Comparison of ENCODE assay signal across 16 cellular contexts in the genomic region with DNA sequence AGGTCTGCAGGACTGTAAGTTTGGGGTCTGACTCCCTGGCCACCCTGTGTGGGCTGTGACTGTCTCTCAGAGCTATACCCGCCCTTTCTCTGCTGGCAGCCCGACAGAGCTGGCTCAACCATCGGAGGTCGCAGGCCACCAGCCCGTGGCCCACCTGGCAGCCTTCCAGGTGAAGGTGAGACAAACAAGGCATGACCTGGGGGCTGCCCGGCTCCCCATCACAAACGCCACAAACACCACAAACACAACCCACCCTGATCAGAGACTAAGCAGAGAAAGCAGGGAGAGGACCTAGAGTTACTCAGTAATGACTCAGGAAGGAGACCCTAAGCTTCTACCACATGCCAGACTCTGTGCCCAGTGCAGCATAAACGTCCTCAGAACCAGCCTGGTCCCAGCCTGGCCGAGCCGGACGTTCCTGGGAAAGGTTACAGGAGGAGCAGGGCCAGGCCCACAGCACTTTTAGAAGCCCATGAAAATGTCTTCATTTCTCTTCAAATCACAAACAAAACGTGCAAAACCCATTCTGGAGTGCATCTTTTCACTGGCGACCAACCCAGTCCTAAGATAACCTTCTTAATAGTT.
DNase-seq lines count a peak whose midpoint lies in the region; ATAC-seq, FAIRE-seq and TF ChIP-seq lines count a peak whose summit lies in the region.
"Had no signal": no experiment of that assay in that cellular context is flagged by ENCODE, and none has a peak within 500 bp of the region (broad histone marks: within the 10 kb centered on the region; RNA-seq: fewer than 3 reads in every experiment).

No MANE protein-coding gene starts in this region.

- peak overlapping the region; percentile 46 for H3K27ac Mint-ChIP-seq in activated naive CD4-positive, alpha-beta T cell treated with anti-CD3 and anti-CD28 coated beads, Interleukin-2, amount 50 U/mL, for 24 hours
- peak overlapping the region; percentile 64 for H3K27ac Mint-ChIP-seq in activated CD8-positive, alpha-beta T cell treated with anti-CD3 and anti-CD28 coated beads, Interleukin-2, amount 10 ng/mL, durations not matched to agents 7 days and 5 days
- H3K27ac Mint-ChIP-seq in Calu3 (ENCODE audit: unreplicated experiment) = no peak overlapping the region
- H3K27ac Mint-ChIP-seq: memory B cell had no signal

- in situ Hi-C loops in HAP-1 (cut with MboI; ENCODE audit: low sequenced_read_pairs) = no loop called here

- H3K36me3 ChIP-seq in kidney (ENCODE audit: control insufficient read depth in 1 of 2, insufficient read depth in 2 of 2, low read length in 2 of 2) (no peaks in the 10 kb centered on the region), aorta (ENCODE audit: control insufficient read depth in 1 of 2, insufficient read depth in 2 of 2, low read length in 1 of 2) (no peaks in the 10 kb centered on the region), HAP-1 (replicated peaks) (no peaks in the 10 kb centered on the region)
- H3K36me3 ChIP-seq: transverse colon had no signal

- no peak overlapping the region for H3K9ac ChIP-seq in kidney (ENCODE audit: low read length in 2 of 2)

- H3K9me3 ChIP-seq in kidney (ENCODE audit: control insufficient read depth in 1 of 2, low read length in 2 of 2) = no peaks in the 10 kb centered on the region
- no peaks in the 10 kb centered on the region for H3K9me3 ChIP-seq in aorta (ENCODE audit: control insufficient read depth, low read length)
- no peaks in the 10 kb centered on the region for H3K9me3 ChIP-seq in HAP-1
- H3K9me3 ChIP-seq: transverse colon had no signal

- POLR2A ChIA-PET in activated CD8-positive, alpha-beta T cell treated with anti-CD3 and anti-CD28 coated beads, Interleukin-2, amount 10 ng/mL, durations not matched to agents 7 days and 5 days (lab: Charles Lee) = interaction anchor here (11.4 kb wide), 1 partner anchor 11 kb away, joined by 145 read pairs; no protein-coding TSS in a partner anchor

- peaks cover 61% of the 10 kb centered on the region for H3K4me1 Mint-ChIP-seq in activated naive CD4-positive, alpha-beta T cell treated with anti-CD3 and anti-CD28 coated beads, Interleukin-2, amount 50 U/mL, for 24 hours
- peaks cover 64% of the 10 kb centered on the region for H3K4me1 Mint-ChIP-seq in activated CD8-positive, alpha-beta T cell treated with anti-CD3 and anti-CD28 coated beads, Interleukin-2, amount 10 ng/mL, durations not matched to agents 7 days and 5 days (ENCODE audit: low read depth)
- H3K4me1 Mint-ChIP-seq in Calu3 (ENCODE audit: low read depth, unreplicated experiment) = no peaks in the 10 kb centered on the region

- H3K27ac ChIP-seq in kidney (ENCODE audit: low read depth in 2 of 2, low read length in 2 of 2) (no peak overlapping the region), aorta (ENCODE audit: low read depth in 1 of 2, low read length in 2 of 2) (peak overlapping the region in 1 of 2 donors; percentile 11)
- H3K27ac ChIP-seq: transverse colon had no signal

- 20 to 21% methylated on average over 13 of the region's 13 CpGs for WGBS in aorta, 2 donors

- intact Hi-C loops in kidney (cut with DNase I) = no loop called here
- intact Hi-C loops in aorta (cut with DNase I) = loop anchor here (5.0 to 10.0 kb wide), 2 partner anchors 137 to 1905 kb away; a partner anchor contains a TSS
- intact Hi-C loops in Calu3 (cut with micrococcal nuclease; ENCODE audit: unreplicated experiment) = no loop called here

- H3K4me3 ChIP-seq in kidney (ENCODE audit: low read length in 2 of 2) (no peak overlapping the region), aorta (ENCODE audit: low read length in 2 of 2) (no peak overlapping the region), HAP-1 (no peak overlapping the region)
- H3K4me3 ChIP-seq: transverse colon had no signal

- CTCF ChIA-PET in activated CD8-positive, alpha-beta T cell treated with anti-CD3 and anti-CD28 coated beads, Interleukin-2, amount 10 ng/mL, durations not matched to agents 7 days and 5 days (lab: Charles Lee) = interaction anchor here (0.5 to 2.9 kb wide), 5 partner anchors 10 to 131 kb away, joined by 3 to 14 read pairs (median 13); no protein-coding TSS in a partner anchor
- CTCF ChIA-PET in Calu3 (lab: Charles Lee) = no interaction called here

- peaks cover 0 to under 1% of the 10 kb centered on the region in 2 donors for H3K4me1 ChIP-seq in kidney (ENCODE audit: control insufficient read depth in 1 of 2, insufficient read depth in 1 of 2, low read depth in 1 of 2, low read length in 2 of 2)
- H3K4me1 ChIP-seq in aorta (ENCODE audit: control insufficient read depth in 1 of 2, insufficient read depth in 2 of 2, low read length in 2 of 2) = peaks cover 3 to 5% of the 10 kb centered on the region in 2 donors
- H3K4me1 ChIP-seq in HAP-1 = no peaks in the 10 kb centered on the region

- FAIRE-seq in kidney (lab: Jason Lieb, UNC) = no peak

- H3K27me3 Mint-ChIP-seq in activated naive CD4-positive, alpha-beta T cell treated with anti-CD3 and anti-CD28 coated beads, Interleukin-2, amount 50 U/mL, for 24 hours = no peaks in the 10 kb centered on the region
- no peaks in the 10 kb centered on the region for H3K27me3 Mint-ChIP-seq in activated CD8-positive, alpha-beta T cell treated with anti-CD3 and anti-CD28 coated beads, Interleukin-2, amount 10 ng/mL, durations not matched to agents 7 days and 5 days (ENCODE audit: low read depth)
- H3K27me3 Mint-ChIP-seq in Calu3 (ENCODE audit: unreplicated experiment) = no peaks in the 10 kb centered on the region
- H3K27me3 Mint-ChIP-seq: memory B cell had no signal

- no peaks in the 10 kb centered on the region for H3K9me3 Mint-ChIP-seq in activated naive CD4-positive, alpha-beta T cell treated with anti-CD3 and anti-CD28 coated beads, Interleukin-2, amount 50 U/mL, for 24 hours
- no peaks in the 10 kb centered on the region for H3K9me3 Mint-ChIP-seq in activated CD8-positive, alpha-beta T cell treated with anti-CD3 and anti-CD28 coated beads, Interleukin-2, amount 10 ng/mL, durations not matched to agents 7 days and 5 days (ENCODE audit: insufficient read depth)
- H3K9me3 Mint-ChIP-seq in Calu3 (ENCODE audit: low read depth, unreplicated experiment) = no peaks in the 10 kb centered on the region
- H3K9me3 Mint-ChIP-seq: activated T-helper 1 cell treated with anti-CD3 and anti-CD28 coated beads, Interleukin-12 subunit alpha, Interleukin-12 subunit beta, Interleukin-2, Interleukin-4 antibody, amounts not matched to agents 30 ng/mL and 10 ng/mL and 1 ng/mL, durations not matched to agents 14 hours and 24 hours and 36 hours; memory B cell; nephron progenitor cell had no signal

- no peak for TF ChIP-seq CTCF in kidney (IDR thresholded peaks at IDR 0.05; ENCODE audit: borderline replicate concordance, extremely low read depth, insufficient read depth)
- TF ChIP-seq CTCF in Calu3 (IDR thresholded peaks at IDR 0.05; ENCODE audit: unreplicated experiment) = no peak

- BruUV-seq in Calu3 (replicated peaks; lab: Mats Ljungman, UMichigan) = no TSS peak

- no peak for ATAC-seq in activated CD8-positive, alpha-beta T cell treated with anti-CD3 and anti-CD28 coated beads, Interleukin-2, amount 10 ng/mL, durations not matched to agents 7 days and 5 days
- no peak for ATAC-seq in aorta (ENCODE audit: low FRiP score)

- H3K27me3 ChIP-seq in aorta (ENCODE audit: control insufficient read depth in 1 of 2, insufficient read depth in 2 of 2, low read length in 1 of 2) (no peaks in the 10 kb centered on the region), HAP-1 (ENCODE audit: low read depth) (no peaks in the 10 kb centered on the region)
- H3K27me3 ChIP-seq: transverse colon had no signal

- H3K36me3 Mint-ChIP-seq in activated naive CD4-positive, alpha-beta T cell treated with anti-CD3 and anti-CD28 coated beads, Interleukin-2, amount 50 U/mL, for 24 hours = peaks cover 24% of the 10 kb centered on the region
- peaks cover 72% of the 10 kb centered on the region for H3K36me3 Mint-ChIP-seq in activated CD8-positive, alpha-beta T cell treated with anti-CD3 and anti-CD28 coated beads, Interleukin-2, amount 10 ng/mL, durations not matched to agents 7 days and 5 days (ENCODE audit: low read depth)
- peaks cover 4% of the 10 kb centered on the region for H3K36me3 Mint-ChIP-seq in Calu3 (ENCODE audit: insufficient read depth, unreplicated experiment)

- no peak overlapping the region for H3K4me3 Mint-ChIP-seq in activated naive CD4-positive, alpha-beta T cell treated with anti-CD3 and anti-CD28 coated beads, Interleukin-2, amount 50 U/mL, for 24 hours
- H3K4me3 Mint-ChIP-seq in activated CD8-positive, alpha-beta T cell treated with anti-CD3 and anti-CD28 coated beads, Interleukin-2, amount 10 ng/mL, durations not matched to agents 7 days and 5 days = no peak overlapping the region
- H3K4me3 Mint-ChIP-seq in Calu3 (ENCODE audit: low read depth, unreplicated experiment) = no peak overlapping the region
- H3K4me3 Mint-ChIP-seq: activated T-helper 1 cell treated with anti-CD3 and anti-CD28 coated beads, Interleukin-12 subunit alpha, Interleukin-12 subunit beta, Interleukin-2, Interleukin-4 antibody, amounts not matched to agents 30 ng/mL and 10 ng/mL and 1 ng/mL, durations not matched to agents 14 hours and 24 hours and 36 hours; memory B cell; nephron progenitor cell had no signal

- no peak for DNase-seq in activated naive CD4-positive, alpha-beta T cell treated with anti-CD3 and anti-CD28 coated beads, Interleukin-2, amount 50 U/mL, for 16 hours
- DNase-seq in activated CD8-positive, alpha-beta T cell treated with anti-CD3 and anti-CD28 coated beads, Interleukin-2, amount 10 ng/mL, durations not matched to agents 7 days and 5 days = no peak
- peak; percentile 68 for DNase-seq in kidney
- DNase-seq in aorta = peak; percentile 51 to 78
- DNase-seq in Calu3 = no peak
- DNase-seq in HT-29 (ENCODE audit: low spot score) = no peak
- no peak for DNase-seq in HAP-1 (ENCODE audit: low spot score in 2 of 2)
- DNase-seq: activated CD4-positive, alpha-beta T cell treated with anti-CD3 and anti-CD28 coated beads, Interleukin-2, amount 50 U/mL, for 48 hours; hippocampal formation; IMR-90; NCI-H2029 treated with DMSO at 0.1 percent for 48 hours; nephron progenitor cell; transverse colon had no signal

Comparison
In these comparisons a context has a peak if more than half of its experiments do, and no peak if none do; other contexts are left out.
1. DNase-seq: peak in kidney (single experiment) and aorta (2 of 2); none in activated naive CD4-positive, alpha-beta T cell treated with anti-CD3 and anti-CD28 coated beads, Interleukin-2, amount 50 U/mL, for 16 hours (single experiment), activated CD8-positive, alpha-beta T cell treated with anti-CD3 and anti-CD28 coated beads, Interleukin-2, amount 10 ng/mL, durations not matched to agents 7 days and 5 days (single experiment), Calu3 (single experiment), HT-29 (single experiment) and HAP-1 (0 of 2).
2. intact Hi-C loops: an anchor here in aorta (5.0 to 10.0 kb wide); none called in kidney and Calu3.